In genomic region chr12:49344486-49345047, GRCh38 we compare ENCODE assay signal across 15 cellular contexts. TPM values are rescaled to one million over a fixed set of nuclear protein-coding genes. Genes with fewer than 3 reads are reported as not detected.
DNase-seq lines count a peak whose midpoint lies in the region; ATAC-seq and TF ChIP-seq lines count a peak whose summit lies in the region.
"Had no signal": no experiment of that assay in that cellular context is flagged by ENCODE, and none has a peak within 500 bp of the region (broad histone marks: within the 10 kb centered on the region; RNA-seq: fewer than 3 reads in every experiment).

No MANE protein-coding gene starts in this region.

- no peak for TF ChIP-seq POLR2A in heart left ventricle (IDR thresholded peaks at IDR 0.05)

- TF ChIP-seq CTCF in heart left ventricle (IDR thresholded peaks at IDR 0.05) (no peak), ascending aorta (IDR thresholded peaks at IDR 0.05) (no peak)

- 22% methylated on average over 15 of the region's 15 CpGs for WGBS in right cardiac atrium
- WGBS in heart left ventricle, 4 donors: 23 to 33% (median 27%) methylated on average over 15 of the region's 15 CpGs

- H3K9me3 ChIP-seq in right cardiac atrium (ENCODE audit: control insufficient read depth, low read length) (no peaks in the 10 kb centered on the region), heart left ventricle (no peaks in the 10 kb centered on the region), ascending aorta (no peaks in the 10 kb centered on the region)
- no peaks in the 10 kb centered on the region for H3K9me3 ChIP-seq in naive thymus-derived CD4-positive, alpha-beta T cell (ENCODE audit: control insufficient read depth in 2 of 3, low read length in 3 of 3)
- H3K9me3 ChIP-seq: esophagus squamous epithelium, neutrophil had no signal

- peak overlapping the region in 7 of 10 donors; percentile 2 to 92 (median 29) for H3K4me3 Mint-ChIP-seq in naive thymus-derived CD4-positive, alpha-beta T cell
- H3K4me3 Mint-ChIP-seq in activated CD4-positive, alpha-beta T cell treated with anti-CD3 and anti-CD28 coated beads, Interleukin-2, amount 10 ng/mL, durations not matched to agents 24 days and 14 days: no peak overlapping the region

- intact Hi-C loops in right cardiac atrium (cut with DNase I) (loop anchor here in 2 of 4 donors (5.0 kb wide), 2 partner anchors 52 to 57 kb away; no protein-coding TSS in a partner anchor), heart left ventricle (cut with DNase I) (loop anchor here in 3 of 10 donors (5.0 kb wide), 1 partner anchor 57 kb away; no protein-coding TSS in a partner anchor), ascending aorta (cut with DNase I) (loop anchor here (10.0 kb wide), 1 partner anchor 280 kb away; the partner anchor contains the start of genes KMT2D and RHEBL1)
- intact Hi-C loops in naive thymus-derived CD4-positive, alpha-beta T cell (cut with micrococcal nuclease): loop anchor here in 1 of 2 donors (5.0 kb wide), 1 partner anchor 252 kb away; the partner anchor contains the start of gene DHH
- intact Hi-C loops in activated CD4-positive, alpha-beta T cell treated with anti-CD3 and anti-CD28 coated beads, Interleukin-2, amount 10 ng/mL, durations not matched to agents 24 days and 14 days (cut with micrococcal nuclease): loop anchor here (1.0 to 5.0 kb wide), 3 partner anchors 7 to 367 kb away; partner anchors contain the start of genes C1QL4, DHH and WNT1

- H3K4me1 ChIP-seq in right cardiac atrium (ENCODE audit: control insufficient read depth, insufficient read depth, low read length): peaks cover 5% of the 10 kb centered on the region
- peaks cover 12 to 60% (median 50%) of the 10 kb centered on the region in 12 donors for H3K4me1 ChIP-seq in heart left ventricle
- H3K4me1 ChIP-seq in ascending aorta: peaks cover 34 to 50% of the 10 kb centered on the region in 2 donors
- peaks cover 44 to 52% of the 10 kb centered on the region in 2 donors for H3K4me1 ChIP-seq in naive thymus-derived CD4-positive, alpha-beta T cell (ENCODE audit: control insufficient read depth in 2 of 2, insufficient read depth in 2 of 2, low read length in 2 of 2)

- H3K36me3 Mint-ChIP-seq in naive thymus-derived CD4-positive, alpha-beta T cell: no peaks in the 10 kb centered on the region
- no peaks in the 10 kb centered on the region for H3K36me3 Mint-ChIP-seq in activated CD4-positive, alpha-beta T cell treated with anti-CD3 and anti-CD28 coated beads, Interleukin-2, amount 10 ng/mL, durations not matched to agents 24 days and 14 days (ENCODE audit: low read depth)

- peaks cover 12 to 52% (median 41%) of the 10 kb centered on the region in 7 donors for H3K4me1 Mint-ChIP-seq in naive thymus-derived CD4-positive, alpha-beta T cell
- H3K4me1 Mint-ChIP-seq in activated CD4-positive, alpha-beta T cell treated with anti-CD3 and anti-CD28 coated beads, Interleukin-2, amount 10 ng/mL, durations not matched to agents 24 days and 14 days: peaks cover 31% of the 10 kb centered on the region

- CTCF ChIA-PET in naive thymus-derived CD4-positive, alpha-beta T cell (lab: Charles Lee): no interaction called here

- peaks cover 51 to 90% (median 65%) of the 10 kb centered on the region in 5 donors for H3K27me3 Mint-ChIP-seq in naive thymus-derived CD4-positive, alpha-beta T cell
- H3K27me3 Mint-ChIP-seq in activated CD4-positive, alpha-beta T cell treated with anti-CD3 and anti-CD28 coated beads, Interleukin-2, amount 10 ng/mL, durations not matched to agents 24 days and 14 days: peaks cover 80% of the 10 kb centered on the region

- ATAC-seq in right cardiac atrium (no peak), heart left ventricle (no peak)
- ATAC-seq in naive thymus-derived CD4-positive, alpha-beta T cell: no peak
- ATAC-seq: activated T-cell treated with anti-CD3 and anti-CD28 coated beads, Interleukin-2, amount 50 U/mL, for 72 hours; stimulated activated naive CD8-positive, alpha-beta T cell treated with anti-CD3 and anti-CD28 coated beads, Interleukin-15, amount 100 ng/mL, for 72 hours had no signal

- no peak overlapping the region for H3K27ac ChIP-seq in right cardiac atrium (ENCODE audit: low read length)
- H3K27ac ChIP-seq in heart left ventricle: no peak overlapping the region
- H3K27ac ChIP-seq in ascending aorta: no peak overlapping the region
- H3K27ac ChIP-seq in naive thymus-derived CD4-positive, alpha-beta T cell (ENCODE audit: low read depth, low read length): no peak overlapping the region
- H3K27ac ChIP-seq: esophagus squamous epithelium, neutrophil had no signal

- POLR2A ChIA-PET in naive thymus-derived CD4-positive, alpha-beta T cell (lab: Charles Lee): no interaction called here

- H3K4me3 ChIP-seq in right cardiac atrium (ENCODE audit: low read length) (peak overlapping the region; percentile 56), heart left ventricle (peak overlapping the region in 6 of 12 donors; percentile 21 to 57 (median 44)), ascending aorta (peak overlapping the region; percentile 41 to 69)
- H3K4me3 ChIP-seq in naive thymus-derived CD4-positive, alpha-beta T cell (ENCODE audit: low read length): no peak overlapping the region

- H3K27me3 ChIP-seq in right cardiac atrium (ENCODE audit: control insufficient read depth, insufficient read depth) (no peaks in the 10 kb centered on the region), heart left ventricle (peaks cover 28 to 87% (median 57%) of the 10 kb centered on the region in 9 donors), ascending aorta (peaks cover 25% of the 10 kb centered on the region)
- peaks cover 23 to 46% of the 10 kb centered on the region in 2 donors for H3K27me3 ChIP-seq in naive thymus-derived CD4-positive, alpha-beta T cell (ENCODE audit: control insufficient read depth in 2 of 2, insufficient read depth in 2 of 2, low read length in 2 of 2)

- H3K9me3 Mint-ChIP-seq in naive thymus-derived CD4-positive, alpha-beta T cell: peaks cover 0 to 1% (median 0%) of the 10 kb centered on the region in 11 donors
- H3K9me3 Mint-ChIP-seq in activated CD4-positive, alpha-beta T cell treated with anti-CD3 and anti-CD28 coated beads, Interleukin-2, amount 10 ng/mL, durations not matched to agents 24 days and 14 days: no peaks in the 10 kb centered on the region
- H3K9me3 Mint-ChIP-seq: activated T-cell treated with anti-CD3 and anti-CD28 coated beads, Interleukin-2, amount 50 U/mL, for 72 hours; stimulated activated naive CD8-positive, alpha-beta T cell treated with anti-CD3 and anti-CD28 coated beads, Interleukin-15, amount 100 ng/mL, for 72 hours; T-helper 2 cell treated with Interferon-gamma antibody and Interleukin-4, amounts not matched to agents 5 μg/mL and 100 μg/mL, for 36 hours had no signal

- DNase-seq in right cardiac atrium (no peak), heart left ventricle (no peak), ascending aorta (ENCODE audit: low spot score in 2 of 2) (no peak), ureter (ENCODE audit: low spot score) (peak; percentile 7), H4 (ENCODE audit: low spot score) (no peak), DMS79 (lab: John Stamatoyannopoulos, UW) (no peak)
- no peak for DNase-seq in naive thymus-derived CD4-positive, alpha-beta T cell
- DNase-seq in activated CD4-positive, alpha-beta T cell treated with anti-CD3 and anti-CD28 coated beads, Interleukin-2, amount 10 ng/mL, durations not matched to agents 24 days and 14 days: no peak
- DNase-seq: activated CD4-positive, alpha-beta T cell treated with anti-CD3 and anti-CD28 coated beads, Interleukin-2, amount 50 U/mL, for 1 hour; activated T-cell treated with anti-CD3 and anti-CD28 coated beads, Interleukin-2, amount 50 U/mL, for 72 hours; DND-41; esophagus squamous epithelium had no signal

- no peak overlapping the region for H3K27ac Mint-ChIP-seq in naive thymus-derived CD4-positive, alpha-beta T cell
- H3K27ac Mint-ChIP-seq in activated CD4-positive, alpha-beta T cell treated with anti-CD3 and anti-CD28 coated beads, Interleukin-2, amount 10 ng/mL, durations not matched to agents 24 days and 14 days: no peak overlapping the region
- H3K27ac Mint-ChIP-seq: activated T-cell treated with anti-CD3 and anti-CD28 coated beads, Interleukin-2, amount 50 U/mL, for 72 hours; stimulated activated naive CD8-positive, alpha-beta T cell treated with anti-CD3 and anti-CD28 coated beads, Interleukin-15, amount 100 ng/mL, for 72 hours; T-helper 2 cell treated with Interferon-gamma antibody and Interleukin-4, amounts not matched to agents 5 μg/mL and 100 μg/mL, for 36 hours had no signal

- H3K36me3 ChIP-seq in heart left ventricle (no peaks in the 10 kb centered on the region), ascending aorta (no peaks in the 10 kb centered on the region)
- no peaks in the 10 kb centered on the region for H3K36me3 ChIP-seq in naive thymus-derived CD4-positive, alpha-beta T cell (ENCODE audit: control insufficient read depth in 2 of 3, insufficient read depth in 3 of 3, low read length in 3 of 3)
- H3K36me3 ChIP-seq: esophagus squamous epithelium, neutrophil had no signal

RNA-seq across cellular contexts. Expression of gene DNAJC22, which starts 2.1 kb away (rescaled TPM):
- under 1 TPM; 0.24 to 0.86 (median 0.44) TPM for total RNA-seq in right cardiac atrium
- 0.09 TPM for polyA plus RNA-seq in right cardiac atrium
- total RNA-seq in heart left ventricle: 1 to 10 TPM in 1 of 9 donors, under 1 TPM in 5, not detected in 3; 0.08 to 4.4 (median 0.53) TPM
- polyA plus RNA-seq in heart left ventricle: under 1 TPM in 1 of 2 donors, not detected in 1; 0.11 TPM
- not detected for total RNA-seq in ascending aorta
- total RNA-seq in naive thymus-derived CD4-positive, alpha-beta T cell: not detected
- polyA plus RNA-seq in naive thymus-derived CD4-positive, alpha-beta T cell: not detected
- 0.16 TPM for total RNA-seq in ureter
- 14.3 TPM in 2 replicates for total RNA-seq in H4 (2014; rRNA removed; shearing (Covaris generic))
- not detected in 2 replicates for total RNA-seq in activated CD4-positive, alpha-beta T cell treated with anti-CD3 and anti-CD28 coated beads, Interleukin-2, amount 10 ng/mL, durations not matched to agents 24 days and 14 days

RNA-seq across cellular contexts. Expression of gene C1QL4, which starts 7.6 kb away (rescaled TPM):
- not detected for total RNA-seq in right cardiac atrium
- polyA plus RNA-seq in right cardiac atrium: not detected
- not detected for total RNA-seq in heart left ventricle
- not detected for polyA plus RNA-seq in heart left ventricle
- not detected for total RNA-seq in ascending aorta
- not detected for total RNA-seq in naive thymus-derived CD4-positive, alpha-beta T cell
- not detected for polyA plus RNA-seq in naive thymus-derived CD4-positive, alpha-beta T cell
- total RNA-seq in ureter: not detected
- 2.6 and 3.8 TPM in 2 replicates for total RNA-seq in H4 (2014; rRNA removed; shearing (Covaris generic))
- total RNA-seq in activated CD4-positive, alpha-beta T cell treated with anti-CD3 and anti-CD28 coated beads, Interleukin-2, amount 10 ng/mL, durations not matched to agents 24 days and 14 days: not detected in 2 replicates
- total RNA-seq: esophagus squamous epithelium had no signal

RNA-seq across cellular contexts. Expression of gene TROAP, which starts 21.5 kb away (rescaled TPM):
- total RNA-seq in right cardiac atrium (1 to 10 TPM in 1 of 4 donors, under 1 TPM in 2, not detected in 1; 0.65 to 1.7 (median 0.93) TPM), heart left ventricle (1 to 10 TPM in 2 of 9 donors, under 1 TPM in 4, not detected in 3; 0.33 to 6.4 (median 0.85) TPM), ascending aorta (not detected), ureter (1.3 TPM)
- polyA plus RNA-seq in right cardiac atrium (0.25 TPM), heart left ventricle (under 1 TPM in 1 of 2 donors, not detected in 1; 0.11 TPM)
- total RNA-seq in naive thymus-derived CD4-positive, alpha-beta T cell: 10 to 100 TPM in 1 of 5 experiments, 1 to 10 TPM in 2, under 1 TPM in 1, not detected in 1; 0.83 to 58.2 (median 1.3) TPM
- under 1 TPM in 1 of 2 donors, not detected in 1; 0.21 TPM for polyA plus RNA-seq in naive thymus-derived CD4-positive, alpha-beta T cell
- 39.8 and 56.9 TPM in 2 replicates for total RNA-seq in H4 (2014; rRNA removed; shearing (Covaris generic))
- total RNA-seq in activated CD4-positive, alpha-beta T cell treated with anti-CD3 and anti-CD28 coated beads, Interleukin-2, amount 10 ng/mL, durations not matched to agents 24 days and 14 days: 49.9 and 51.6 TPM in 2 replicates

RNA-seq across cellular contexts. Expression of gene SPATS2, which starts 22.7 kb away (rescaled TPM):
- total RNA-seq in right cardiac atrium (10 to 100 TPM in 1 of 4 donors, 1 to 10 TPM in 3; 8.4 to 10.3 (median 9.1) TPM), heart left ventricle (1 to 10 TPM; 3.0 to 9.1 (median 4.8) TPM), ascending aorta (13.8 TPM), ureter (20.0 TPM)
- polyA plus RNA-seq in right cardiac atrium (5.5 TPM), heart left ventricle (1 to 10 TPM; 6.7 TPM)
- total RNA-seq in naive thymus-derived CD4-positive, alpha-beta T cell: 1 to 10 TPM; 7.4 to 9.8 (median 8.9) TPM
- 1 to 10 TPM; 3.0 to 7.8 TPM for polyA plus RNA-seq in naive thymus-derived CD4-positive, alpha-beta T cell
- 24.4 and 34.1 TPM in 2 replicates for total RNA-seq in H4 (2014; rRNA removed; shearing (Covaris generic))
- 14.5 and 16.2 TPM in 2 replicates for total RNA-seq in activated CD4-positive, alpha-beta T cell treated with anti-CD3 and anti-CD28 coated beads, Interleukin-2, amount 10 ng/mL, durations not matched to agents 24 days and 14 days

RNA-seq across cellular contexts. Expression of gene PRPH, which starts 49.6 kb away (rescaled TPM):
- 1 to 10 TPM in 1 of 4 donors, under 1 TPM in 3; 0.57 to 1.8 (median 0.94) TPM for total RNA-seq in right cardiac atrium
- 2.0 TPM for polyA plus RNA-seq in right cardiac atrium
- under 1 TPM in 4 of 9 donors, not detected in 5; 0.36 to 0.70 (median 0.54) TPM for total RNA-seq in heart left ventricle
- polyA plus RNA-seq in heart left ventricle: under 1 TPM; 0.11 to 0.27 TPM
- total RNA-seq in ascending aorta: not detected
- total RNA-seq in naive thymus-derived CD4-positive, alpha-beta T cell: not detected
- polyA plus RNA-seq in naive thymus-derived CD4-positive, alpha-beta T cell: not detected
- 1.7 TPM for total RNA-seq in ureter
- 0.10 TPM in 1 of 2 replicates, not detected in the other for total RNA-seq in H4 (2014; rRNA removed; shearing (Covaris generic))
- total RNA-seq in activated CD4-positive, alpha-beta T cell treated with anti-CD3 and anti-CD28 coated beads, Interleukin-2, amount 10 ng/mL, durations not matched to agents 24 days and 14 days: 0.23 TPM in 1 of 2 replicates, not detected in the other
